ENCODE assay signal across 13 cellular contexts in genomic region chr3:190876433-190876832, GRCh38. TPM values are rescaled to one million over a fixed set of nuclear protein-coding genes. Genes with fewer than 3 reads are reported as not detected.
"Had no signal": no experiment of that assay in that cellular context is flagged by ENCODE, and none has a peak within 500 bp of the region (broad histone marks: within the 10 kb centered on the region; RNA-seq: fewer than 3 reads in every experiment).

No MANE protein-coding gene starts in this region.

RNA-seq across cellular contexts. Expression of gene GMNC, which starts 13.9 kb away (rescaled TPM):
- total RNA-seq: activated naive CD4-positive, alpha-beta T cell treated with anti-CD3 and anti-CD28 coated beads for 36 hours; activated naive CD4-positive, alpha-beta T cell treated with anti-CD3 and anti-CD28 coated beads, Interleukin-2, amount 50 U/mL, for 72 hours; activated naive CD8-positive, alpha-beta T cell treated with anti-CD3 and anti-CD28 coated beads for 36 hours; activated naive CD8-positive, alpha-beta T cell treated with anti-CD3 and anti-CD28 coated beads, Interleukin-2, amount 10 ng/mL, durations not matched to agents 7 days and 5 days; activated T-cell treated with anti-CD3 and anti-CD28 coated beads, Interleukin-2, amount 50 U/mL, for 4 hours; activated T-cell treated with anti-CD3 and anti-CD28 coated beads, Interleukin-2, amount 50 U/mL, for 72 hours; activated T-helper 1 cell treated with anti-CD3 and anti-CD28 coated beads, Interleukin-12 subunit alpha, Interleukin-12 subunit beta, Interleukin-2, Interleukin-4 antibody, amounts not matched to agents 30 ng/mL and 10 ng/mL and 1 ng/mL, durations not matched to agents 14 hours and 24 hours and 36 hours; activated T-helper 17 cell treated with anti-CD3 and anti-CD28 coated beads, Interleukin-2, amount 50 U/mL, for 72 hours; activated T-helper 2 cell treated with anti-CD3 and anti-CD28 coated beads, Interferon-gamma antibody, Interleukin-2, Interleukin-4, amounts not matched to agents 10 μg/mL and 5 μg/mL and 100 μg/mL, durations not matched to agents 14 hours and 24 hours and 36 hours; adrenal gland; aorta; ascending aorta; cardiac muscle cell had no signal
- polyA plus RNA-seq: aorta, cardiac muscle cell had no signal
